10 cellular contexts compared by ENCODE assay signal in genomic region chr3:73448761-73449290, GRCh38.
DNase-seq lines count a peak whose midpoint lies in the region; ATAC-seq and TF ChIP-seq lines count a peak whose summit lies in the region.
"Had no signal": no experiment of that assay in that cellular context is flagged by ENCODE, and none has a peak within 500 bp of the region (broad histone marks: within the 10 kb centered on the region; RNA-seq: fewer than 3 reads in every experiment).

No MANE protein-coding gene starts in this region.

- peak; percentile 20 for DNase-seq in GM23248
- peak in 1 of 2 donors; percentile 4 for DNase-seq in memory B cell (ENCODE audit: low spot score in 2 of 2)
- DNase-seq in activated naive CD4-positive, alpha-beta T cell treated with anti-CD3 and anti-CD28 coated beads for 36 hours: no peak
- no peak for DNase-seq in sigmoid colon
- DNase-seq in activated CD4-positive, alpha-beta memory T cell treated with anti-CD3 and anti-CD28 coated beads, Interleukin-2, amount 10 ng/mL, durations not matched to agents 7 days and 5 days: no peak
- no peak for DNase-seq in NCI-H2107 treated with DMSO at 0.1 percent for 48 hours (lab: John Stamatoyannopoulos, UW; ENCODE audit: unreplicated experiment)
- DNase-seq: endodermal cell, Kasumi-1 had no signal

- CTCF ChIA-PET in activated naive CD4-positive, alpha-beta T cell treated with anti-CD3 and anti-CD28 coated beads for 36 hours (lab: Charles Lee): no interaction called here
- CTCF ChIA-PET in activated CD4-positive, alpha-beta memory T cell treated with anti-CD3 and anti-CD28 coated beads, Interleukin-2, amount 10 ng/mL, durations not matched to agents 7 days and 5 days (lab: Charles Lee): no interaction called here

- H3K9ac ChIP-seq in GM23248: peak overlapping the region; percentile 40

- H3K27ac Mint-ChIP-seq in memory B cell: no peak overlapping the region
- no peak overlapping the region for H3K27ac Mint-ChIP-seq in activated naive CD4-positive, alpha-beta T cell treated with anti-CD3 and anti-CD28 coated beads for 36 hours
- H3K27ac Mint-ChIP-seq in activated CD4-positive, alpha-beta memory T cell treated with anti-CD3 and anti-CD28 coated beads, Interleukin-2, amount 10 ng/mL, durations not matched to agents 7 days and 5 days: no peak overlapping the region
- H3K27ac Mint-ChIP-seq: endodermal cell had no signal

- H3K27me3 ChIP-seq in GM23248 (replicated peaks; ENCODE audit: insufficient read depth): no peaks in the 10 kb centered on the region
- no peaks in the 10 kb centered on the region for H3K27me3 ChIP-seq in sigmoid colon

- H3K4me3 Mint-ChIP-seq in memory B cell: no peak overlapping the region
- no peak overlapping the region for H3K4me3 Mint-ChIP-seq in activated naive CD4-positive, alpha-beta T cell treated with anti-CD3 and anti-CD28 coated beads for 36 hours
- H3K4me3 Mint-ChIP-seq in activated CD4-positive, alpha-beta memory T cell treated with anti-CD3 and anti-CD28 coated beads, Interleukin-2, amount 10 ng/mL, durations not matched to agents 7 days and 5 days: no peak overlapping the region
- H3K4me3 Mint-ChIP-seq: endodermal cell had no signal

- H3K4me1 ChIP-seq in GM23248 (ENCODE audit: insufficient read depth) (peaks cover 17% of the 10 kb centered on the region), sigmoid colon (peaks cover 0 to 86% (median 71%) of the 10 kb centered on the region in 4 donors)

- WGBS in GM23248 (ENCODE audit: low coverage in 1 of 2, low lambda C conversion rate in 2 of 2, missing lambda C conversion rate in 2 of 2), 2 experiments: 79 to 85% methylated on average over 4 of the region's 4 CpGs
- 76 to 83% methylated on average over 4 of the region's 4 CpGs for WGBS in sigmoid colon, 2 donors

- H3K9me2 ChIP-seq in GM23248 (ENCODE audit: insufficient read depth): no peaks in the 10 kb centered on the region

- TF ChIP-seq CTCF in sigmoid colon (IDR thresholded peaks at IDR 0.05): no peak

- no peaks in the 10 kb centered on the region for H3F3A ChIP-seq in GM23248 (ENCODE audit: insufficient read depth)

- peak overlapping the region; percentile 50 for H3K27ac ChIP-seq in GM23248
- H3K27ac ChIP-seq in sigmoid colon: peak overlapping the region in 1 of 4 donors; percentile 38

- intact Hi-C loops in activated naive CD4-positive, alpha-beta T cell treated with anti-CD3 and anti-CD28 coated beads for 36 hours (cut with micrococcal nuclease): no loop called here
- intact Hi-C loops in sigmoid colon (cut with DNase I): no loop called here

- no peak overlapping the region for H3K4me3 ChIP-seq in GM23248
- H3K4me3 ChIP-seq in sigmoid colon: no peak overlapping the region

- H3K36me3 ChIP-seq in GM23248 (ENCODE audit: low read depth) (no peaks in the 10 kb centered on the region), sigmoid colon (no peaks in the 10 kb centered on the region)

- H3K4me1 Mint-ChIP-seq in memory B cell: peaks cover 9% of the 10 kb centered on the region
- no peaks in the 10 kb centered on the region for H3K4me1 Mint-ChIP-seq in activated naive CD4-positive, alpha-beta T cell treated with anti-CD3 and anti-CD28 coated beads for 36 hours (ENCODE audit: low read depth)
- H3K4me1 Mint-ChIP-seq in activated CD4-positive, alpha-beta memory T cell treated with anti-CD3 and anti-CD28 coated beads, Interleukin-2, amount 10 ng/mL, durations not matched to agents 7 days and 5 days: no peaks in the 10 kb centered on the region

- in situ Hi-C loops in GM23248 (cut with MboI): no loop called here

- POLR2A ChIA-PET in activated CD4-positive, alpha-beta memory T cell treated with anti-CD3 and anti-CD28 coated beads, Interleukin-2, amount 10 ng/mL, durations not matched to agents 7 days and 5 days (lab: Charles Lee): no interaction called here

- H3K36me3 Mint-ChIP-seq in memory B cell: no peaks in the 10 kb centered on the region
- no peaks in the 10 kb centered on the region for H3K36me3 Mint-ChIP-seq in activated naive CD4-positive, alpha-beta T cell treated with anti-CD3 and anti-CD28 coated beads for 36 hours (ENCODE audit: low read depth)
- no peaks in the 10 kb centered on the region for H3K36me3 Mint-ChIP-seq in activated CD4-positive, alpha-beta memory T cell treated with anti-CD3 and anti-CD28 coated beads, Interleukin-2, amount 10 ng/mL, durations not matched to agents 7 days and 5 days (ENCODE audit: low read depth)

- ATAC-seq in GM18907 (IDR thresholded peaks at IDR 0.05; ENCODE audit: unreplicated experiment): peak; percentile 94
- ATAC-seq in HG03460 (IDR thresholded peaks at IDR 0.05; ENCODE audit: unreplicated experiment): peak; percentile 90
- peak; percentile 68 for ATAC-seq in memory B cell (ENCODE audit: low read depth)

- H2AFZ ChIP-seq in GM23248: no peak overlapping the region

- no peak for TF ChIP-seq EP300 in sigmoid colon (IDR thresholded peaks at IDR 0.05)

- TF ChIP-seq POLR2A in sigmoid colon (IDR thresholded peaks at IDR 0.05): no peak

- no peaks in the 10 kb centered on the region for H4K20me1 ChIP-seq in GM23248 (ENCODE audit: insufficient read depth)

- no peak overlapping the region for H3K4me2 ChIP-seq in GM23248 (ENCODE audit: unreplicated experiment)

- no peaks in the 10 kb centered on the region for H3K9me3 Mint-ChIP-seq in memory B cell
- no peaks in the 10 kb centered on the region for H3K9me3 Mint-ChIP-seq in activated naive CD4-positive, alpha-beta T cell treated with anti-CD3 and anti-CD28 coated beads for 36 hours
- no peaks in the 10 kb centered on the region for H3K9me3 Mint-ChIP-seq in activated CD4-positive, alpha-beta memory T cell treated with anti-CD3 and anti-CD28 coated beads, Interleukin-2, amount 10 ng/mL, durations not matched to agents 7 days and 5 days
- H3K9me3 Mint-ChIP-seq: endodermal cell had no signal

- H3K9me3 ChIP-seq in GM23248 (ENCODE audit: low read depth) (no peaks in the 10 kb centered on the region), sigmoid colon (no peaks in the 10 kb centered on the region)

- peaks cover 58% of the 10 kb centered on the region for H3K79me2 ChIP-seq in GM23248 (ENCODE audit: insufficient read depth)

- H3K27me3 Mint-ChIP-seq in memory B cell: peaks cover 5% of the 10 kb centered on the region
- H3K27me3 Mint-ChIP-seq in activated naive CD4-positive, alpha-beta T cell treated with anti-CD3 and anti-CD28 coated beads for 36 hours (ENCODE audit: low read depth): no peaks in the 10 kb centered on the region
- H3K27me3 Mint-ChIP-seq in activated CD4-positive, alpha-beta memory T cell treated with anti-CD3 and anti-CD28 coated beads, Interleukin-2, amount 10 ng/mL, durations not matched to agents 7 days and 5 days: no peaks in the 10 kb centered on the region
